ENCODE assay signal across 13 cellular contexts in the genomic region with DNA sequence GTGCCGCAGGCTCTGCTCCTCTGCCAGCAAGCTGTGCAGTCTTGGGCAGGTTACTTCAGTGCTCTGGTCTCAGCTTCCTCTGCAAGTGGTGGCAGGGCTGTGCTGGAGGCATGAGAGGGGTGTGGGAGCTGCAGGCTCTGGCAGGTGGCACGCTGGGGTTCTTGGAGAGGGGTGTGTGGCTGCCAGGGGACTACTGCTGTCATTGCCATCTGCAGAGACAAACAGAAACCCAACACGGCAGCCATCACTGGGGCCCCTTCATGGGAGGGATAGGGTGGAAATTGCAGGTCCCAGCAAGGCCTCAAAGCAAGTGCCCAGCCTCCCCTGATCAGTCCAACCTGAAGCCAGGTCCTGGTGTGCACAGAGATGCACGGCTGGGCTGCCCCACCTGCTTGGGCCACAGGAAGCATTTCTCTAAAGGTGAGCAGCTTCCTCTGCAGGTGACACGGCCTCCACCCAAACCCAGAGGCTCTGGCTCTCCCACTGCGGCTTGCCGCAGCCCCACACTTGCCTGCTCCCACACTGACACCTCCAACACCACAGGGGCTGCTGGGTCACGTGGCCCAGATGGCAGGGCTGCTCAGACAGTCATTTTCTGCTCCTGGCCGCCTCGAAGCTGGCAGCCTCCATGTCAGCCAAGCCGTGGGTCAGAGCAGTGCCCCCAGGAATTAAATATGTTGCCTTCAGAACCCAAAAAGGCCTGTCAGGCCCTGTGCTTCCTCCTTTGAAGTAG. TPM values are rescaled to one million over a fixed set of nuclear protein-coding genes. Genes with fewer than 3 reads are reported as not detected.
DNase-seq lines count a peak whose midpoint lies in the region; ATAC-seq and TF ChIP-seq lines count a peak whose summit lies in the region.
"Had no signal": no experiment of that assay in that cellular context is flagged by ENCODE, and none has a peak within 500 bp of the region (broad histone marks: within the 10 kb centered on the region; RNA-seq: fewer than 3 reads in every experiment).

No MANE protein-coding gene starts in this region.

- peak overlapping the region; percentile 12 for H3K9ac ChIP-seq in muscle layer of colon (ENCODE audit: low read length)

- H3K9me3 Mint-ChIP-seq in central memory CD8-positive, alpha-beta T cell: peaks cover 18% of the 10 kb centered on the region

- H3K9me3 ChIP-seq in muscle layer of colon (ENCODE audit: low read length) (no peaks in the 10 kb centered on the region), thoracic aorta (no peaks in the 10 kb centered on the region)

- no peaks in the 10 kb centered on the region for H3K27me3 Mint-ChIP-seq in central memory CD8-positive, alpha-beta T cell

- H3K36me3 Mint-ChIP-seq in central memory CD8-positive, alpha-beta T cell (ENCODE audit: insufficient read depth): peaks cover 10% of the 10 kb centered on the region

- ATAC-seq in central memory CD8-positive, alpha-beta T cell (replicated peaks; ENCODE audit: extremely low read depth, poor library complexity, severe bottlenecking): peak; percentile 76
- ATAC-seq in thoracic aorta (ENCODE audit: insufficient number of reproducible peaks, low FRiP score, low read depth) (no peak), GM21619 (IDR thresholded peaks at IDR 0.05; ENCODE audit: unreplicated experiment) (no peak)

- H3K4me3 ChIP-seq in muscle layer of colon (ENCODE audit: low read depth in 1 of 2, low read length in 2 of 2): peak overlapping the region in 1 of 2 donors; percentile 8
- H3K4me3 ChIP-seq in thoracic aorta: no peak overlapping the region

- H3K27ac Mint-ChIP-seq in central memory CD8-positive, alpha-beta T cell (ENCODE audit: low read depth): peak overlapping the region; percentile 35

- no peak for TF ChIP-seq CTCF in thoracic aorta (IDR thresholded peaks at IDR 0.05)

- H3K27ac ChIP-seq in muscle layer of colon (ENCODE audit: low read depth, low read length) (peak overlapping the region; percentile 93), thoracic aorta (peak overlapping the region; percentile 91 to 93)
- H3K27ac ChIP-seq: VCaP had no signal

- peak; percentile 59 for DNase-seq in activated CD8-positive, alpha-beta memory T cell treated with anti-CD3 and anti-CD28 coated beads for 24 hours
- no peak for DNase-seq in activated CD8-positive, alpha-beta memory T cell treated with anti-CD3 and anti-CD28 coated beads, Interleukin-2, amount 50 U/mL, for 4 hours
- peak; percentile 13 to 47 for DNase-seq in central memory CD8-positive, alpha-beta T cell (ENCODE audit: low spot score in 2 of 2)
- DNase-seq in thoracic aorta (ENCODE audit: low spot score): no peak
- no peak for DNase-seq in AML-193 (lab: John Stamatoyannopoulos, UW)
- DNase-seq in hepatic stellate cell (ENCODE audit: low spot score): no peak
- DNase-seq: activated T-cell treated with anti-CD3 and anti-CD28 coated beads for 4 hours; effector memory CD4-positive, alpha-beta T cell; substantia nigra had no signal

- H3K36me3 ChIP-seq in muscle layer of colon (ENCODE audit: insufficient read depth, low read length): no peaks in the 10 kb centered on the region
- no peaks in the 10 kb centered on the region for H3K36me3 ChIP-seq in thoracic aorta

- H3K4me3 Mint-ChIP-seq in central memory CD8-positive, alpha-beta T cell: peak overlapping the region; percentile 32

- H3K4me1 ChIP-seq in muscle layer of colon (ENCODE audit: insufficient read depth, low read length) (peaks cover 65% of the 10 kb centered on the region), thoracic aorta (ENCODE audit: control insufficient read depth in 1 of 2, low read depth in 2 of 2) (peaks cover 14 to 43% of the 10 kb centered on the region in 2 donors)

- H3K27me3 ChIP-seq in muscle layer of colon (ENCODE audit: control insufficient read depth in 1 of 2, insufficient read depth in 2 of 2, low read length in 2 of 2) (no peaks in the 10 kb centered on the region), thoracic aorta (replicated peaks; ENCODE audit: insufficient read depth) (no peaks in the 10 kb centered on the region)

- H3K4me1 Mint-ChIP-seq in central memory CD8-positive, alpha-beta T cell: peaks cover 12% of the 10 kb centered on the region

RNA-seq across cellular contexts. Expression of a gene that starts 4.1 kb away (rescaled TPM):
- total RNA-seq in thoracic aorta: 1,000 to 10,000 TPM; 1,835 to 1,885 TPM
- total RNA-seq: OCI-LY7 had no signal

Comparison
In these comparisons a context has a peak if more than half of its experiments do, and no peak if none do; other contexts are left out.
1. DNase-seq: peak in activated CD8-positive, alpha-beta memory T cell treated with anti-CD3 and anti-CD28 coated beads for 24 hours (single experiment) and central memory CD8-positive, alpha-beta T cell (2 of 2); none in activated CD8-positive, alpha-beta memory T cell treated with anti-CD3 and anti-CD28 coated beads, Interleukin-2, amount 50 U/mL, for 4 hours (single experiment), thoracic aorta (single experiment), AML-193 (0 of 2) and hepatic stellate cell (single experiment).